Comparison of ENCODE assay signal across 14 cellular contexts in the genomic region with DNA sequence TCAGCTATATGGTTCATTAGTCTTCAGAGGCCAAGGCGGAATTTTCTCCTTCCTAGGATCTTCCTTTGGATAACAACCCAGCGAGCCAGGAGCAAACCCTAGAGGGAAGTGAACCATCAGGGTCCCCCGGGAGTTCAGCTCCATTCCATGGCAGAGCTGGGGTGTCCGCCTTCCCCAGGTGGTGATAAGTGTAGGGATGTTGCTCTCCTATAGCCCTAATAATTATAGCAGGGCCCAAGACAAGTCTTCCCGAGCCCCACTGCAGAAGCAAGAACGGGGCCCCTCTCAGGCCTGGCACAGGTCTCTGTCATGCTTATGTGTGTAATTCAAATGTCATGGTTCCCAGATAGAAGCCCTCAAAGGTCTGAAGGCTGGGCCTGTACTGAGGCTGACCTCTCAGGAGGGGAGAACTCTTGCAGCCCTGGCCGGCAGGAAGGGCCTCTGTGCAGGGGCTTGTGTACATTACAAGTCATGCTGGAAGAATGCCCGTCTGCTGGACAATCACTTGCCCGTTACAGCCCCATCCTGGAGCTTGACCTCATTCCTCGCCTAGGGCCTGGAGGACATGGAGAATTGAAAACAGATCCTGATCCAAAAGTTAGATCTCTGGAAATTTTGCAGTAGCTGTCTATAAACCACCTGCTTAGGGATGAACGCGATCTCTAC. TPM values are rescaled to one million over a fixed set of nuclear protein-coding genes. Genes with fewer than 3 reads are reported as not detected.
DNase-seq lines count a peak whose midpoint lies in the region; TF ChIP-seq lines count a peak whose summit lies in the region.
"Had no signal": no experiment of that assay in that cellular context is flagged by ENCODE, and none has a peak within 500 bp of the region (broad histone marks: within the 10 kb centered on the region; RNA-seq: fewer than 3 reads in every experiment).

No MANE protein-coding gene starts in this region.

- H3K36me3 Mint-ChIP-seq in activated CD4-positive, alpha-beta T cell treated with anti-CD3 and anti-CD28 coated beads, Interleukin-2, amount 10 ng/mL, durations not matched to agents 7 days and 5 days (ENCODE audit: low read depth) = no peaks in the 10 kb centered on the region
- H3K36me3 Mint-ChIP-seq: stimulated activated effector memory CD8-positive, alpha-beta T cell treated with anti-CD3 and anti-CD28 coated beads, Interleukin-12 subunit alpha, Interleukin-12 subunit beta, amount 100 ng/mL, for 72 hours had no signal

- H3K9me3 Mint-ChIP-seq in activated CD4-positive, alpha-beta T cell treated with anti-CD3 and anti-CD28 coated beads, Interleukin-2, amount 10 ng/mL, durations not matched to agents 7 days and 5 days = no peaks in the 10 kb centered on the region
- H3K9me3 Mint-ChIP-seq: stimulated activated effector memory CD8-positive, alpha-beta T cell treated with anti-CD3 and anti-CD28 coated beads, Interleukin-12 subunit alpha, Interleukin-12 subunit beta, amount 100 ng/mL, for 72 hours had no signal

- H3K9me3 ChIP-seq in SJCRH30 (replicated peaks) = no peaks in the 10 kb centered on the region
- H3K9me3 ChIP-seq in right atrium auricular region = no peaks in the 10 kb centered on the region
- H3K9me3 ChIP-seq: vagina had no signal

- no peak overlapping the region for H3K27ac Mint-ChIP-seq in activated CD4-positive, alpha-beta T cell treated with anti-CD3 and anti-CD28 coated beads, Interleukin-2, amount 10 ng/mL, durations not matched to agents 7 days and 5 days
- H3K27ac Mint-ChIP-seq: stimulated activated effector memory CD8-positive, alpha-beta T cell treated with anti-CD3 and anti-CD28 coated beads, Interleukin-12 subunit alpha, Interleukin-12 subunit beta, amount 100 ng/mL, for 72 hours had no signal

- H3K36me3 ChIP-seq in SJCRH30 (no peaks in the 10 kb centered on the region), right atrium auricular region (no peaks in the 10 kb centered on the region)
- H3K36me3 ChIP-seq: vagina had no signal

- no peaks in the 10 kb centered on the region for H3K4me1 Mint-ChIP-seq in activated CD4-positive, alpha-beta T cell treated with anti-CD3 and anti-CD28 coated beads, Interleukin-2, amount 10 ng/mL, durations not matched to agents 7 days and 5 days

- H3K4me3 ChIP-seq in SJCRH30 = no peak overlapping the region
- H3K4me3 ChIP-seq in right atrium auricular region = no peak overlapping the region
- H3K4me3 ChIP-seq: vagina had no signal

- POLR2A ChIA-PET in activated CD4-positive, alpha-beta T cell treated with anti-CD3 and anti-CD28 coated beads, Interleukin-2, amount 10 ng/mL, durations not matched to agents 7 days and 5 days (lab: Charles Lee) = no interaction called here

- TF ChIP-seq CTCF in right atrium auricular region (IDR thresholded peaks at IDR 0.05) = no peak

- CTCF ChIA-PET in activated CD4-positive, alpha-beta T cell treated with anti-CD3 and anti-CD28 coated beads, Interleukin-2, amount 10 ng/mL, durations not matched to agents 7 days and 5 days (lab: Charles Lee) = interaction anchor here (0.6 to 1.6 kb wide), 2 partner anchors 39 to 1457 kb away, joined by 3 to 4 read pairs; no protein-coding TSS in a partner anchor

- H3K27me3 Mint-ChIP-seq in activated CD4-positive, alpha-beta T cell treated with anti-CD3 and anti-CD28 coated beads, Interleukin-2, amount 10 ng/mL, durations not matched to agents 7 days and 5 days = no peaks in the 10 kb centered on the region

- H3K27ac ChIP-seq in SJCRH30 (peak overlapping the region; percentile 60), right atrium auricular region (no peak overlapping the region)
- H3K27ac ChIP-seq: vagina had no signal

- DNase-seq in EL (peak; percentile 83), SJCRH30 (peak; percentile 57), fibroblast of gingiva (ENCODE audit: low read depth) (peak; percentile 38), renal cortical epithelial cell (ENCODE audit: low read depth) (peak; percentile 33), right atrium auricular region (ENCODE audit: low spot score) (no peak), DMS153 (lab: John Stamatoyannopoulos, UW) (no peak)
- DNase-seq in stimulated activated CD4-positive, alpha-beta T cell treated with anti-CD3 and anti-CD28 coated beads, Interleukin-2, amount 100 ng/mL, for 24 hours = no peak
- no peak for DNase-seq in activated CD4-positive, alpha-beta T cell treated with anti-CD3 and anti-CD28 coated beads, Interleukin-2, amount 10 ng/mL, durations not matched to agents 7 days and 5 days
- DNase-seq: mesendoderm; NCI-H1436; RPMI8226; stimulated activated CD4-positive, alpha-beta T cell treated with anti-CD3 and anti-CD28 coated beads, Interleukin-2, amount 100 ng/mL, for 48 hours had no signal

- H3K4me3 Mint-ChIP-seq in activated CD4-positive, alpha-beta T cell treated with anti-CD3 and anti-CD28 coated beads, Interleukin-2, amount 10 ng/mL, durations not matched to agents 7 days and 5 days = no peak overlapping the region
- H3K4me3 Mint-ChIP-seq: stimulated activated effector memory CD8-positive, alpha-beta T cell treated with anti-CD3 and anti-CD28 coated beads, Interleukin-12 subunit alpha, Interleukin-12 subunit beta, amount 100 ng/mL, for 72 hours had no signal

- peaks cover 19% of the 10 kb centered on the region for H3K4me1 ChIP-seq in SJCRH30
- no peaks in the 10 kb centered on the region for H3K4me1 ChIP-seq in right atrium auricular region
- H3K4me1 ChIP-seq: vagina had no signal

- H3K27me3 ChIP-seq in SJCRH30 (no peaks in the 10 kb centered on the region), right atrium auricular region (no peaks in the 10 kb centered on the region)
- H3K27me3 ChIP-seq: vagina had no signal

RNA-seq across cellular contexts. Expression of gene LRTM2, which starts 17.3 kb away (rescaled TPM):
- total RNA-seq in SJCRH30 (2014; rRNA removed; shearing (Covaris generic)) = not detected in 2 replicates
- total RNA-seq in renal cortical epithelial cell (not detected in 2 replicates), right atrium auricular region (not detected)
- not detected for total RNA-seq in activated CD4-positive, alpha-beta T cell treated with anti-CD3 and anti-CD28 coated beads, Interleukin-2, amount 10 ng/mL, durations not matched to agents 7 days and 5 days
- total RNA-seq: vagina had no signal

Comparison
In these comparisons a context has a peak if more than half of its experiments do, and no peak if none do; other contexts are left out.
1. DNase-seq: peak in EL (single experiment), SJCRH30 (2 of 2), fibroblast of gingiva (single experiment) and renal cortical epithelial cell (single experiment); none in stimulated activated CD4-positive, alpha-beta T cell treated with anti-CD3 and anti-CD28 coated beads, Interleukin-2, amount 100 ng/mL, for 24 hours (0 of 2), right atrium auricular region (single experiment), activated CD4-positive, alpha-beta T cell treated with anti-CD3 and anti-CD28 coated beads, Interleukin-2, amount 10 ng/mL, durations not matched to agents 7 days and 5 days (single experiment) and DMS153 (single experiment).